Comparison of ENCODE assay signal across 8 cellular contexts in the genomic region with DNA sequence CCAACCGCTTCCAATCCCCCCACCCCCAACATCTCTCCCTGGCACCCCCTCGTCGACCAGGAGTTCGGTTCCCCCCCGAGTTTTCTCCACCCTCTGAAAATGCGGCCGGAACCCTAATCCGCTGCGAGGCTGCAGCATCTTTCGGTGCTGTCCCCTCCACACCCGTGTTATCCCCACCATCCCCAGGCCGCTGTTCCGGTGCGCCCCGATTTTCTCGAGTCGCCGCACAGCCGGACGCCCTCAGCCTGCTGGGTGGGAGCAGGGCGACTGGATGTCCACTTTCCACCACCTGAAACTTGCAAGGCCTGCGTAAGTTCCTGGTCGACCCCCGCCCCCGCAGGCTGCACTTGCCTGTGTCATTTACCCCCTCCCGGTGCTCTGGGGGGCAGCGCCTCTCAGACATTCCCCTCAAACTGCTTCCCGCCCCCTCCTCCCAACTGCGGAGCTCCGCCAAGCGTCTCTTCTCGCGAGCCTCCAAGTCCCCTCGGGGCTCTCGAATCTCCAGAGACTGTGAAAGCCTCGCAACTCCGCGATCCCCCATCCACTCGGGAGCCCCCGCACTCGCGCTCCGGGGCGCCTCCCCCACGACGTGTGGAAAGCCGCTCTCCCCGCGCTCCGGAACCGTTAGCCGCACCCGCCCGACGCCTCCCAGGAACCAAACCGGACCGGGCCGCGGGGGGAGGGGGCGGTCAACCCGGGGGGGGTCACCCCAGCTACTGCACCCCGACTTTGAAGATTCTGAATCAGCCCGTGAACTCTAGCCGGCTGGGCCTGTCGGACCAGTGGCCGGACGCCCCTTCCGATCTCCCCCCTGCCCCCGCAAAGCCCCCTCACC. TPM values are rescaled to one million over a fixed set of nuclear protein-coding genes. Genes with fewer than 3 reads are reported as not detected.
DNase-seq lines count a peak whose midpoint lies in the region; ATAC-seq and TF ChIP-seq lines count a peak whose summit lies in the region.

No MANE protein-coding gene starts in this region.

- no peaks in the 10 kb centered on the region for H3K36me3 ChIP-seq in SU-DHL-6 (ENCODE audit: low read length)
- no peaks in the 10 kb centered on the region for H3K36me3 ChIP-seq in liver (ENCODE audit: control insufficient read depth in 4 of 4, insufficient read depth in 3 of 4, low read depth in 1 of 4, low read length in 3 of 4)

- H3K9me3 ChIP-seq in SU-DHL-6 (ENCODE audit: insufficient read depth, low read length) (no peaks in the 10 kb centered on the region), liver (ENCODE audit: control insufficient read depth in 4 of 4, low read length in 3 of 4) (no peaks in the 10 kb centered on the region)

- TF ChIP-seq CTCF in SU-DHL-6 (IDR thresholded peaks at IDR 0.05; ENCODE audit: insufficient read depth, low read length, poor library complexity, severe bottlenecking) (no peak), liver (IDR thresholded peaks at IDR 0.05; ENCODE audit: low read depth, low read length, missing input control) (no peak)

- no peak for TF ChIP-seq RAD21 in liver (IDR thresholded peaks at IDR 0.05)

- H3K9ac ChIP-seq in SU-DHL-6 (ENCODE audit: low read length) (peak overlapping the region; percentile 60), liver (ENCODE audit: low read depth in 1 of 2, low read length in 2 of 2) (no peak overlapping the region)

- WGBS in liver = under 1% methylated on average over 69 of the region's 69 CpGs

- H3F3A ChIP-seq in SU-DHL-6 (ENCODE audit: insufficient read depth) = no peaks in the 10 kb centered on the region

- no peaks in the 10 kb centered on the region for H4K20me1 ChIP-seq in SU-DHL-6 (ENCODE audit: low read depth, low read length)

- DNase-seq in Caki2 (ENCODE audit: low read depth) = peak; percentile 64
- peak; percentile 61 for DNase-seq in HT1080 (ENCODE audit: low read depth)
- DNase-seq in dedifferentiated amniotic fluid mesenchymal stem cell (ENCODE audit: extremely low spot score) = peak; percentile 71
- peak; percentile 35 for DNase-seq in stimulated activated naive CD8-positive, alpha-beta T cell treated with anti-CD3 and anti-CD28 coated beads, Interleukin-15, Interleukin-2, amounts not matched to agents 100 U/mL and 50 U/mL, for 24 hours

- in situ Hi-C loops in Caki2 (cut with HindIII; ENCODE audit: low pct_unique_long_range_greater_than_20kb, low sequenced_read_pairs) = no loop called here

- no peak for ATAC-seq in stimulated activated naive CD8-positive, alpha-beta T cell treated with anti-CD3 and anti-CD28 coated beads, Interleukin-15, Interleukin-2, amounts not matched to agents 100 U/mL and 50 U/mL, for 24 hours
- ATAC-seq in HG02852 (IDR thresholded peaks at IDR 0.05; ENCODE audit: unreplicated experiment) (no peak), HG03378 (IDR thresholded peaks at IDR 0.05; ENCODE audit: unreplicated experiment) (no peak)

- H3K27me3 ChIP-seq in SU-DHL-6 (ENCODE audit: low read length) = no peaks in the 10 kb centered on the region
- no peaks in the 10 kb centered on the region for H3K27me3 ChIP-seq in liver (ENCODE audit: control insufficient read depth in 4 of 4, insufficient read depth in 4 of 4, low read length in 3 of 4)

- H3K9me2 ChIP-seq in SU-DHL-6 (replicated peaks; ENCODE audit: insufficient read depth, low read length) = no peaks in the 10 kb centered on the region

- peaks cover 5 to 25% (median 19%) of the 10 kb centered on the region in 4 donors for H3K4me1 ChIP-seq in liver (ENCODE audit: control insufficient read depth in 4 of 4, insufficient read depth in 4 of 4, low read length in 3 of 4)

- H3K4me3 ChIP-seq in SU-DHL-6 (ENCODE audit: insufficient read depth, low read length, poor library complexity, severe bottlenecking) (peak overlapping the region; percentile 57), liver (ENCODE audit: low read depth in 1 of 3, low read length in 3 of 3) (peak overlapping the region; percentile 53 to 84 (median 75))

- H2AFZ ChIP-seq in SU-DHL-6 (ENCODE audit: low read depth, low read length, severe bottlenecking) = peak overlapping the region; percentile 82

- peak overlapping the region; percentile 82 for H3K4me2 ChIP-seq in SU-DHL-6 (ENCODE audit: low read depth, low read length, poor library complexity, severe bottlenecking)

- H3K79me2 ChIP-seq in SU-DHL-6 (ENCODE audit: insufficient read depth, low read length) = no peaks in the 10 kb centered on the region

- H3K27ac ChIP-seq in SU-DHL-6 (ENCODE audit: low read depth, low read length) (no peak overlapping the region), liver (ENCODE audit: low read depth in 1 of 2, low read length in 2 of 2) (peak overlapping the region; percentile 60 to 72)

TF ChIP-seq in liver, 16 proteins besides CTCF, POLR2A, EP300 and RAD21:
- no peak for TF ChIP-seq RXRA (IDR thresholded peaks at IDR 0.05)
- peak in 1 of 2 donors; percentile 14 for TF ChIP-seq EGR1 (IDR thresholded peaks at IDR 0.05; ENCODE audit: low read depth in 2 of 2)
- TF ChIP-seq FOXA2 (IDR thresholded peaks at IDR 0.05) = no peak

RNA-seq across cellular contexts. Expression of a gene that starts 0.6 kb away (rescaled TPM):
- total RNA-seq in Caki2 (2014; rRNA removed; shearing (Covaris generic); ENCODE audit: low replicate concordance) = 38.3 and 49.8 TPM in 2 replicates
- total RNA-seq in HT1080 (2014; rRNA removed; shearing (Covaris generic)) = 57.1 and 90.6 TPM in 2 replicates
- 64.6 and 76.1 TPM in 2 replicates for polyA plus RNA-seq in HT1080 (2015; cell fraction: cytosol; rRNA removed)
- 74.0 and 82.7 TPM in 2 replicates for polyA plus RNA-seq in HT1080 (2015; cell fraction: nucleus; rRNA removed)
- 10 to 100 TPM in 1 of 2 donors, 1 to 10 TPM in 1; 6.1 to 14.9 TPM for total RNA-seq in liver
- 1 to 10 TPM; 3.3 to 4.9 TPM for polyA plus RNA-seq in liver
